In genomic region chr1:70827030-70827429, GRCh38 we compare ENCODE assay signal across 8 cellular contexts.
"Had no signal": no experiment of that assay in that cellular context is flagged by ENCODE, and none has a peak within 500 bp of the region (broad histone marks: within the 10 kb centered on the region; RNA-seq: fewer than 3 reads in every experiment).

No MANE protein-coding gene starts in this region.

- ATAC-seq: GM12878 had no signal

- FAIRE-seq: G401.6, GM12878, GM12891, GM12892, GM18507, GM19239 had no signal

- H3K4me3 ChIP-seq: GM12878 had no signal

- DNase-seq: GDM1, GF-D8 had no signal
